8 cellular contexts compared by ENCODE assay signal in genomic region chr18:21112543-21113105, GRCh38. TPM values are rescaled to one million over a fixed set of nuclear protein-coding genes. Genes with fewer than 3 reads are reported as not detected.
DNase-seq lines count a peak whose midpoint lies in the region; ATAC-seq and TF ChIP-seq lines count a peak whose summit lies in the region.

No MANE protein-coding gene starts in this region.

- no peaks in the 10 kb centered on the region for H3K36me3 Mint-ChIP-seq in chondrocyte (ENCODE audit: low read depth)

- peak overlapping the region; percentile 6; the same call in 1 of the 2 replicates for H4K91ac ChIP-seq in IMR-90 (ENCODE audit: insufficient read depth, low read depth, low read length)

- TF ChIP-seq CTCF in AG09309 (IDR thresholded peaks at IDR 0.05; ENCODE audit: control insufficient read depth, insufficient read depth, low read depth, low read length, missing control alignments) (no peak), IMR-90 (conservative IDR thresholded peaks at IDR 0.05; ENCODE audit: low read depth, low read length) (no peak), chondrocyte (IDR thresholded peaks at IDR 0.05) (no peak)

- H4K5ac ChIP-seq in IMR-90 (ENCODE audit: low read depth, low read length), result peak overlapping the region; percentile 41; the same call in 1 of the 2 replicates

- peaks cover 34% of the 10 kb centered on the region for H4K20me1 ChIP-seq in IMR-90 (ENCODE audit: insufficient read depth, low read length)

- H2BK5ac ChIP-seq in IMR-90 (ENCODE audit: low read depth, low read length, poor library complexity, severe bottlenecking), result peak overlapping the region; percentile 80

- dilution Hi-C loops in IMR-90 (cut with HindIII; ENCODE audit: low sequenced_read_pairs, unreplicated experiment), result no loop called here

- ATAC-seq in IMR-90 (ENCODE audit: low read depth) (no peak), GM18519 (IDR thresholded peaks at IDR 0.05; ENCODE audit: low FRiP score, unreplicated experiment) (no peak), GM18873 (IDR thresholded peaks at IDR 0.05; ENCODE audit: low FRiP score, unreplicated experiment) (no peak)

- POLR2A ChIA-PET in IMR-90 (lab: Charles Lee; ENCODE audit: unreplicated experiment), result interaction anchor here (0.5 kb wide), 1 partner anchor 109 kb away, joined by 5 read pairs; no protein-coding TSS in a partner anchor

- no peak overlapping the region for H2BK120ac ChIP-seq in IMR-90 (ENCODE audit: low read depth, low read length)

- DNase-seq in AG09309 (ENCODE audit: low read depth), result no peak
- DNase-seq in IMR-90, result peak; percentile 32
- DNase-seq in chondrocyte (ENCODE audit: low spot score), result no peak
- DNase-seq in NCI-H1092 treated with DMSO at 0.1 percent for 48 hours (lab: John Stamatoyannopoulos, UW), result no peak
- DNase-seq in cortex of kidney (lab: John Stamatoyannopoulos, UW), result no peak

- H3K4me1 ChIP-seq in IMR-90 (ENCODE audit: control insufficient read depth, insufficient read depth, low read length) (peaks cover 8% of the 10 kb centered on the region), mucosa of stomach (ENCODE audit: control insufficient read depth, insufficient read depth, low read length) (peaks cover 17% of the 10 kb centered on the region)

- H3K36me3 ChIP-seq in IMR-90 (ENCODE audit: control insufficient read depth, insufficient read depth, low read length) (no peaks in the 10 kb centered on the region), mucosa of stomach (ENCODE audit: control insufficient read depth, insufficient read depth, low read length) (no peaks in the 10 kb centered on the region)

- peak overlapping the region; percentile 72; the same call in 1 of the 2 replicates for H3K56ac ChIP-seq in IMR-90 (ENCODE audit: extremely low read depth, insufficient read depth, low read length)

- peaks cover 4% of the 10 kb centered on the region; the same call in 1 of the 2 replicates for H3K9me1 ChIP-seq in IMR-90 (ENCODE audit: insufficient read depth, low read length)

- WGBS in IMR-90 (ENCODE audit: extremely low coverage in 2 of 2, insufficient read length in 1 of 2), 2 experiments, result no CpG with 5 or more reads among the region's 9 CpGs

- H3K4me2 ChIP-seq in IMR-90 (ENCODE audit: low read depth, low read length), result peak overlapping the region; percentile 93

- H3K79me1 ChIP-seq in IMR-90 (ENCODE audit: low read depth in 1 of 2, low read length in 2 of 2), result peaks cover 0 to 12% of the 10 kb centered on the region in 2 experiments; a peak in 3 of 4 replicates

- intact Hi-C loops in IMR-90 (cut with micrococcal nuclease), result loop anchor here (1.0 to 5.0 kb wide), 6 partner anchors 45 to 140 kb away; no protein-coding TSS in a partner anchor

- H3K9ac ChIP-seq in IMR-90 (ENCODE audit: low read depth, low read length) (peak overlapping the region; percentile 86; the same call in 1 of the 2 replicates), mucosa of stomach (ENCODE audit: low read length) (peak overlapping the region; percentile 81)

- no peak for TF ChIP-seq RAD21 in IMR-90 (IDR thresholded peaks at IDR 0.05; ENCODE audit: low read length)

- CTCF ChIA-PET in IMR-90 (lab: Yijun Ruan, JAX), result interaction anchor here (0.5 kb wide), 1 partner anchor 16 kb away, joined by 3 read pairs; no protein-coding TSS in a partner anchor

- no peak for TF ChIP-seq POLR2A in IMR-90 (IDR thresholded peaks at IDR 0.05; ENCODE audit: low read depth, low read length)

- H2AK5ac ChIP-seq in IMR-90 (ENCODE audit: low read depth, low read length), result no peak overlapping the region

- no peak overlapping the region for H2AFZ ChIP-seq in IMR-90 (replicated peaks; ENCODE audit: low read length, poor library complexity)

- H2BK20ac ChIP-seq in IMR-90 (ENCODE audit: low read depth, low read length), result no peak overlapping the region

- H3K27ac Mint-ChIP-seq in chondrocyte (ENCODE audit: unreplicated experiment), result peak overlapping the region; percentile 99

- H3K4me1 Mint-ChIP-seq in chondrocyte (ENCODE audit: low read depth), result peaks cover 21% of the 10 kb centered on the region

- H3K9me3 Mint-ChIP-seq in chondrocyte (ENCODE audit: low read depth), result no peaks in the 10 kb centered on the region

- H3K23ac ChIP-seq in IMR-90 (ENCODE audit: low read depth, low read length), result peak overlapping the region; percentile 77

- no peaks in the 10 kb centered on the region for H3K27me3 Mint-ChIP-seq in chondrocyte (ENCODE audit: low read depth)

- no peak overlapping the region for H3K27ac ChIP-seq in IMR-90 (ENCODE audit: insufficient read depth, low read length)

- peak overlapping the region; percentile 83; the same call in 1 of the 2 replicates for H3K18ac ChIP-seq in IMR-90 (ENCODE audit: low read depth, low read length)

- H4K8ac ChIP-seq in IMR-90 (ENCODE audit: low read depth in 2 of 2, low read length in 2 of 2), result peak overlapping the region in 1 of 2 experiments; percentile 54; a peak in 2 of 4 replicates

- in situ Hi-C loops in IMR-90 (cut with MboI; ENCODE audit: low sequenced_read_pairs), result loop anchor here (5.0 kb wide), 1 partner anchor 60 kb away; no protein-coding TSS in a partner anchor

- H2AK9ac ChIP-seq in IMR-90 (replicated peaks; ENCODE audit: low read depth, low read length, poor library complexity), result no peak overlapping the region

- peak overlapping the region; percentile 62; the same call in 1 of the 2 replicates for H3K4ac ChIP-seq in IMR-90 (ENCODE audit: low read depth, low read length)

- H2BK15ac ChIP-seq in IMR-90 (ENCODE audit: low read depth, low read length), result 0 out of 3 replicates have a peak overlapping the region, but pooled peaks have one; percentile 25

- no peaks in the 10 kb centered on the region for H3K27me3 ChIP-seq in IMR-90 (ENCODE audit: control insufficient read depth, insufficient read depth, low read length)
- H3K27me3 ChIP-seq in mucosa of stomach (ENCODE audit: control insufficient read depth, insufficient read depth, low read length), result no peaks in the 10 kb centered on the region

- no TSS peak for BruUV-seq in IMR-90 (replicated peaks; lab: Mats Ljungman, UMichigan)

- peak overlapping the region; percentile 93 for H3K4me3 Mint-ChIP-seq in chondrocyte (ENCODE audit: unreplicated experiment)

- H3K14ac ChIP-seq in IMR-90 (replicated peaks; ENCODE audit: low read depth, low read length), result peak overlapping the region; percentile 54

- H3K9me3 ChIP-seq in IMR-90 (ENCODE audit: control insufficient read depth, insufficient read depth, low read length), result no peaks in the 10 kb centered on the region
- H3K9me3 ChIP-seq in mucosa of stomach (ENCODE audit: control insufficient read depth, low read length), result no peaks in the 10 kb centered on the region

- H3K4me3 ChIP-seq in AG09309 (ENCODE audit: control insufficient read depth, low read depth, low read length) (peak overlapping the region; percentile 67), IMR-90 (ENCODE audit: insufficient read depth, low read depth, low read length) (peak overlapping the region; percentile 91), mucosa of stomach (ENCODE audit: low read length) (peak overlapping the region; percentile 81)

TF ChIP-seq in IMR-90, 13 proteins besides CTCF, POLR2A, EP300 and RAD21:
- TF ChIP-seq RCOR1 (IDR thresholded peaks at IDR 0.05; ENCODE audit: insufficient replicate concordance, low read length) (no peak), MXI1 (IDR thresholded peaks at IDR 0.05; ENCODE audit: borderline replicate concordance, low read depth, low read length) (no peak), BHLHE40 (IDR thresholded peaks at IDR 0.05; ENCODE audit: low read depth, low read length) (no peak), CEBPB (IDR thresholded peaks at IDR 0.05; ENCODE audit: low read depth, low read length) (no peak), MAZ (IDR thresholded peaks at IDR 0.05; ENCODE audit: borderline replicate concordance, low read depth, low read length) (no peak), ELK1 (IDR thresholded peaks at IDR 0.05; ENCODE audit: borderline replicate concordance, low read depth, low read length) (no peak), USF2 (IDR thresholded peaks at IDR 0.05; ENCODE audit: low read depth, low read length) (no peak), CHD1 (IDR thresholded peaks at IDR 0.05; ENCODE audit: low read depth, low read length) (no peak), NFE2L2 (IDR thresholded peaks at IDR 0.05; ENCODE audit: low read depth, low read length) (no peak), MAFK (IDR thresholded peaks at IDR 0.05; ENCODE audit: low read depth, low read length) (no peak), FOS (IDR thresholded peaks at IDR 0.05; ENCODE audit: low read depth, low read length) (no peak), RFX5 (IDR thresholded peaks at IDR 0.05; ENCODE audit: low read depth, low read length) (no peak), SMC3 (IDR thresholded peaks at IDR 0.05; ENCODE audit: low read depth, low read length) (no peak)

RNA-seq across cellular contexts. Expression of gene ROCK1, which starts 1.0 kb away (rescaled TPM):
- 17.0 and 33.6 TPM in 2 replicates for total RNA-seq in IMR-90 (2012; rRNA removed)
- polyA plus RNA-seq in IMR-90 (2012; rRNA removed), result 8.6 and 9.9 TPM in 2 replicates
- polyA plus RNA-seq in IMR-90 (2012; cell fraction: cytosol; rRNA removed), result 1.6 and 1.8 TPM in 2 replicates
- 4.7 and 21.9 TPM in 2 replicates for polyA plus RNA-seq in IMR-90 (2012; cell fraction: nucleus; rRNA removed; ENCODE audit: low replicate concordance)
- total RNA-seq in chondrocyte, result 60.9 to 69.7 TPM (median 63.9 TPM) in 3 replicates
